Comparison of ENCODE assay signal across 8 cellular contexts in genomic region chr6:53359088-53359842, GRCh38. TPM values are rescaled to one million over a fixed set of nuclear protein-coding genes. Genes with fewer than 3 reads are reported as not detected.
DNase-seq lines count a peak whose midpoint lies in the region; ATAC-seq and TF ChIP-seq lines count a peak whose summit lies in the region.

No MANE protein-coding gene starts in this region.

- H3K9me3 ChIP-seq in BE2C (no peaks in the 10 kb centered on the region), colonic mucosa (no peaks in the 10 kb centered on the region)

- intact Hi-C loops in colonic mucosa (cut with DNase I) = no loop called here
- intact Hi-C loops in left colon (cut with DNase I, micrococcal nuclease) = no loop called here

- TF ChIP-seq CTCF in BE2C (IDR thresholded peaks at IDR 0.05; ENCODE audit: low read depth, low read length) = no peak
- no peak for TF ChIP-seq CTCF in colonic mucosa (IDR thresholded peaks at IDR 0.05)

- H3K36me3 ChIP-seq in BE2C = no peaks in the 10 kb centered on the region
- no peaks in the 10 kb centered on the region for H3K36me3 ChIP-seq in colonic mucosa

- ATAC-seq in HG03378 (IDR thresholded peaks at IDR 0.05; ENCODE audit: unreplicated experiment) (peak; percentile 86), left colon (peak; percentile 95)

- H3K4me1 ChIP-seq in BE2C (peaks cover 6% of the 10 kb centered on the region), colonic mucosa (no peaks in the 10 kb centered on the region)

- H3K27me3 ChIP-seq in BE2C (no peaks in the 10 kb centered on the region), colonic mucosa (no peaks in the 10 kb centered on the region)

- DNase-seq in BE2C = peak; percentile 96
- DNase-seq in NCI-H510A treated with DMSO at 0.1 percent for 48 hours (lab: John Stamatoyannopoulos, UW) = peak; percentile 99
- DNase-seq in activated CD4-positive, alpha-beta T cell treated with anti-CD3 and anti-CD28 coated beads for 48 hours = peak; percentile 93
- peak; percentile 96 for DNase-seq in colonic mucosa
- DNase-seq in left colon = peak; percentile 93 to 96
- DNase-seq in stimulated activated CD4-positive, alpha-beta T cell treated with anti-CD3 and anti-CD28 coated beads, Interleukin-1b, Interleukin-23, amount 100 ng/mL, for 24 hours (ENCODE audit: low read depth in 4 of 4, low spot score in 1 of 4) = peak; percentile 70 to 86 (median 75)

- peak; percentile 81 for TF ChIP-seq POLR2A in GM19193 (IDR thresholded peaks at IDR 0.05; ENCODE audit: extremely low read depth, insufficient read depth, insufficient read length)

- peak overlapping the region; percentile 96 for H3K27ac ChIP-seq in colonic mucosa

- H3K9ac ChIP-seq in colonic mucosa (ENCODE audit: low read depth in 2 of 2, low read length in 2 of 2) = peak overlapping the region; percentile 79 to 80

- H3K4me3 ChIP-seq in BE2C (ENCODE audit: low read depth, low read length) (peak overlapping the region; percentile 64), colonic mucosa (peak overlapping the region; percentile 57)

RNA-seq across cellular contexts. Expression of gene ELOVL5, which starts 10.5 kb away (rescaled TPM):
- 63.7 TPM for polyA plus RNA-seq in BE2C (2012; ENCODE audit: insufficient read depth, insufficient read length, low read depth)
- total RNA-seq in colonic mucosa (10 to 100 TPM; 17.5 to 34.9 TPM), left colon (10 to 100 TPM; 21.8 to 26.7 TPM)

Comparison
In these comparisons a context has a peak if more than half of its experiments do, and no peak if none do; other contexts are left out.
1. Peak in every context shown above with its lines: DNase-seq, ATAC-seq, H3K4me3 ChIP-seq and H3K27ac ChIP-seq.